ENCODE assay signal across 11 cellular contexts in the genomic region with DNA sequence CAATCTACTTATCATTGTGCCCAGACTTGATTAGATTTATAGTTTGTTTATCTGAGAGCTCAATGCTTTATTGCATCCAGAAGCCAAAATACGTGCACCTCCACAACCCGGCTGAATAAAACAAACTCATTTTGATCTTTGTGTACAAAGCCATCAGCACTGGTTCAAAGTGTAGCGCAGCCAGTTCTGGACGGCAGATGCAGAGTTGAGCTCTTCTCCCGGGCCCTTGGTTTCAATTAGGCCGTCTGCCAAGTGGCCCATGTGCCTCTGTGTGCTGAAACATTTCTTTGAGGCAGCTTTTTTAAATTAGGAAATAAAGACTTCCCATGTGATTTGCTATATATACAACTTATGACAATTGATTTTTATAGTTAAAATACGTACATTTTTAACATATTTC.
DNase-seq lines count a peak whose midpoint lies in the region; ATAC-seq and TF ChIP-seq lines count a peak whose summit lies in the region.
"Had no signal": no experiment of that assay in that cellular context is flagged by ENCODE, and none has a peak within 500 bp of the region (broad histone marks: within the 10 kb centered on the region; RNA-seq: fewer than 3 reads in every experiment).

No MANE protein-coding gene starts in this region.

- peaks cover 0 to 11% (median 4%) of the 10 kb centered on the region in 4 donors for H3K4me1 ChIP-seq in esophagus muscularis mucosa
- H3K4me1 ChIP-seq: breast epithelium had no signal

- no peak overlapping the region for H3K4me3 Mint-ChIP-seq in neural crest cell

- no peaks in the 10 kb centered on the region for H3K9me3 ChIP-seq in esophagus muscularis mucosa
- H3K9me3 ChIP-seq: breast epithelium had no signal

- no peaks in the 10 kb centered on the region for H3K36me3 ChIP-seq in esophagus muscularis mucosa
- H3K36me3 ChIP-seq: breast epithelium had no signal

- no peaks in the 10 kb centered on the region for H3K36me3 Mint-ChIP-seq in neural crest cell (ENCODE audit: low read depth)

- H3K4me1 Mint-ChIP-seq in neural crest cell: peaks cover 3% of the 10 kb centered on the region

- TF ChIP-seq CTCF in cardiac fibroblast (IDR thresholded peaks at IDR 0.05; ENCODE audit: low read depth, low read length) (no peak), neural crest cell (conservative IDR thresholded peaks at IDR 0.05) (no peak), esophagus muscularis mucosa (IDR thresholded peaks at IDR 0.05) (no peak)

- no peak for TF ChIP-seq POLR2A in esophagus muscularis mucosa (IDR thresholded peaks at IDR 0.05; ENCODE audit: low read depth)

- no peak for TF ChIP-seq EP300 in esophagus muscularis mucosa (IDR thresholded peaks at IDR 0.05)

- no peaks in the 10 kb centered on the region for H3K27me3 Mint-ChIP-seq in neural crest cell (ENCODE audit: low read depth)

- peak; percentile 84 for DNase-seq in DMS153 (lab: John Stamatoyannopoulos, UW)
- peak; percentile 61 for DNase-seq in NCI-H1694 (lab: John Stamatoyannopoulos, UW)
- DNase-seq in cardiac fibroblast (ENCODE audit: low read depth in 2 of 2): peak; percentile 2 to 7
- DNase-seq in neural crest cell (ENCODE audit: low read depth, low spot score): no peak
- no peak for DNase-seq in esophagus muscularis mucosa (ENCODE audit: extremely low spot score)
- DNase-seq in activated T-cell treated with anti-CD3 and anti-CD28 coated beads, Interleukin-2, amount 50 U/mL, for 1 hour: no peak
- DNase-seq: activated CD8-positive, alpha-beta memory T cell treated with anti-CD3 and anti-CD28 coated beads, Interleukin-2, amount 50 U/mL, for 4 hours; NCI-H187 treated with DMSO at 0.1 percent for 48 hours had no signal

- H3K4me3 ChIP-seq in cardiac fibroblast (replicated peaks in 1 of 2; ENCODE audit: low read depth in 2 of 2, low read length in 2 of 2) (no peak overlapping the region), esophagus muscularis mucosa (no peak overlapping the region)
- H3K4me3 ChIP-seq: breast epithelium had no signal

- peak overlapping the region; percentile 17 for H3K27ac Mint-ChIP-seq in neural crest cell (ENCODE audit: unreplicated experiment)

- intact Hi-C loops in esophagus muscularis mucosa (cut with DNase I): no loop called here

- no peak overlapping the region for H3K27ac ChIP-seq in esophagus muscularis mucosa (replicated peaks in 1 of 4)
- H3K27ac ChIP-seq: breast epithelium had no signal

- no peaks in the 10 kb centered on the region for H3K27me3 ChIP-seq in esophagus muscularis mucosa
- H3K27me3 ChIP-seq: breast epithelium had no signal

- ATAC-seq in GM18909 (IDR thresholded peaks at IDR 0.05; ENCODE audit: poor library complexity, unreplicated experiment) (no peak), HG02840 (IDR thresholded peaks at IDR 0.05; ENCODE audit: low FRiP score, unreplicated experiment) (no peak)

- no peaks in the 10 kb centered on the region for H3K9me3 Mint-ChIP-seq in neural crest cell

- WGBS in esophagus muscularis mucosa: 23% methylated on average over 7 of the region's 7 CpGs

Comparison
In these comparisons a context has a peak if more than half of its experiments do, and no peak if none do; other contexts are left out.
1. DNase-seq: peak in DMS153 (single experiment), NCI-H1694 (single experiment) and cardiac fibroblast (2 of 2); none in neural crest cell (single experiment), esophagus muscularis mucosa (single experiment) and activated T-cell treated with anti-CD3 and anti-CD28 coated beads, Interleukin-2, amount 50 U/mL, for 1 hour (single experiment).